Comparison of ENCODE assay signal across 31 cellular contexts in the genomic region with DNA sequence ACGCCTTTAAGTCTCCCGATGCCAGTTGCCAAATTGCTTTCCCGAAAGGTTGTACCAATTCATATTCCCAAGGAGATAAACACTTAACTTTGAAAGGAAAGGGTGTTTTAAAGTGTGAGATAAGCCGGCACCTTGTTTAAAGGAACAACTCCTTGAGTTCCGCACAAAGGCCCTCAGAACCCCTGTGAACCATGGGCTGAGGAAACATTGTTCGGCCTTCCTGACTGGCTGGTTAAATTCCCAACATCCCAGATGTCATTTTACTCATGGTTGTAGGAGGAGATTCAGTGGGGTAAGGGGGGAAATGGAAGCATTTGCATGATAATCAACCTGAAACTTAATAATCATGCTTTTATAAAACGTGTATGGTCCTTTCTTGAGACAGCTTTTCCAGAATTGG.
DNase-seq lines count a peak whose midpoint lies in the region; ATAC-seq, FAIRE-seq and TF ChIP-seq lines count a peak whose summit lies in the region.
"Had no signal": no experiment of that assay in that cellular context is flagged by ENCODE, and none has a peak within 500 bp of the region (broad histone marks: within the 10 kb centered on the region; RNA-seq: fewer than 3 reads in every experiment).

No MANE protein-coding gene starts in this region.

- H3K27ac ChIP-seq in pancreas (no peak overlapping the region), substantia nigra (ENCODE audit: low read depth, low read length, poor library complexity, severe bottlenecking) (no peak overlapping the region), spleen (no peak overlapping the region)
- H3K27ac ChIP-seq: 22Rv1; A549; BLaER1; BLaER1 treated with 17β-estradiol and CSF1 and Interleukin-3, amounts not matched to agents 10 nM and 100 nM; C4-2B had no signal

- peaks cover 31% of the 10 kb centered on the region for H3K4me1 ChIP-seq in HAP-1
- no peaks in the 10 kb centered on the region for H3K4me1 ChIP-seq in pancreas
- H3K4me1 ChIP-seq in spleen = no peaks in the 10 kb centered on the region
- H3K4me1 ChIP-seq: A549, BLaER1 had no signal

- FAIRE-seq in pancreas (lab: Jason Lieb, UNC) = no peak
- FAIRE-seq: A204.1, A549, D721Med had no signal

- H3K27me3 ChIP-seq in HAP-1 (ENCODE audit: low read depth) (no peaks in the 10 kb centered on the region), pancreas (no peaks in the 10 kb centered on the region), spleen (replicated peaks in 1 of 7) (no peaks in the 10 kb centered on the region)
- H3K27me3 ChIP-seq: BE2C; BLaER1; BLaER1 treated with 17β-estradiol and CSF1 and Interleukin-3, amounts not matched to agents 10 nM and 100 nM had no signal

- H3K36me3 ChIP-seq in HAP-1 (replicated peaks) (no peaks in the 10 kb centered on the region), pancreas (no peaks in the 10 kb centered on the region), spleen (no peaks in the 10 kb centered on the region)
- H3K36me3 ChIP-seq: BE2C; BLaER1; BLaER1 treated with 17β-estradiol and CSF1 and Interleukin-3, amounts not matched to agents 10 nM and 100 nM had no signal

- no peak for TF ChIP-seq CTCF in pancreas (IDR thresholded peaks at IDR 0.05)
- TF ChIP-seq CTCF in spleen (IDR thresholded peaks at IDR 0.05 in 8 of 11, conservative IDR thresholded peaks at IDR 0.05 in 3 of 11) = no peak

- intact Hi-C loops in pancreas (cut with DNase I) = no loop called here
- intact Hi-C loops in spleen (cut with DNase I; ENCODE audit: low total_unique reads) = no loop called here

- WGBS in pancreas, 2 donors = 36 to 60% methylated on average over 7 of the region's 7 CpGs
- WGBS in spleen, 5 donors = 87 to 94% (median 90%) methylated on average over 7 of the region's 7 CpGs

- in situ Hi-C loops in HAP-1 (cut with MboI; ENCODE audit: low sequenced_read_pairs) = no loop called here

- ATAC-seq in pancreas = peak; percentile 54 to 85 (median 64)
- ATAC-seq: A549; CD8-positive, alpha-beta T cell had no signal

- no peak overlapping the region for H3K4me3 ChIP-seq in HAP-1
- no peak overlapping the region for H3K4me3 ChIP-seq in pancreas
- H3K4me3 ChIP-seq in spleen = no peak overlapping the region
- H3K4me3 ChIP-seq: A549; BLaER1; BLaER1 treated with 17β-estradiol and CSF1 and Interleukin-3, amounts not matched to agents 10 nM and 100 nM had no signal

- DNase-seq in HAP-1 (ENCODE audit: low spot score in 2 of 2) = peak; percentile 58 to 77
- DNase-seq in pancreas = peak in 2 of 6 donors; percentile 18 to 31
- no peak for DNase-seq in substantia nigra (lab: John Stamatoyannopoulos, UW)
- no peak for DNase-seq in spleen
- DNase-seq: 8988T; ACHN; AML-193; BE2C; C1 segment of cervical spinal cord; Caco-2; Calu3; CD4-positive, alpha-beta memory T cell; CD4-positive, alpha-beta T cell; CD4-positive, CD25-positive, alpha-beta regulatory T cell; CD8-positive, alpha-beta memory T cell; CD8-positive, alpha-beta T cell; COR-L47; DMS 273 treated with DMSO at 0.1 percent for 48 hours; DMS153; DMS53; DMS79; DMS79 treated with DMSO at 0.1 percent for 48 hours; DND-41; EL had no signal

- no peak for TF ChIP-seq POLR2A in spleen (IDR thresholded peaks at IDR 0.05)

- H3K9me3 ChIP-seq in HAP-1 (no peaks in the 10 kb centered on the region), pancreas (no peaks in the 10 kb centered on the region), spleen (no peaks in the 10 kb centered on the region)
- H3K9me3 ChIP-seq: A549, BE2C, Caco-2 had no signal

Comparison
In these comparisons a context has a peak if more than half of its experiments do, and no peak if none do; other contexts are left out.
1. DNase-seq: peak in HAP-1 (2 of 2); none in substantia nigra (0 of 49) and spleen (single experiment).